In genomic region chr20:52192296-52193007, GRCh38 we compare ENCODE assay signal across 1 cellular context.
TF ChIP-seq lines count a peak whose summit lies in the region.

No MANE protein-coding gene starts in this region.

TF ChIP-seq in WTC11, 78 proteins besides CTCF, POLR2A, EP300 and RAD21 (continued from another document):
- TF ChIP-seq ARID4B (CRISPR knock-in tag; IDR thresholded peaks at IDR 0.05; ENCODE audit: borderline replicate concordance) (no peak), ZNF317 (CRISPR knock-in tag; IDR thresholded peaks at IDR 0.05; ENCODE audit: borderline replicate concordance, low read depth) (no peak), NR2C2 (CRISPR knock-in tag; IDR thresholded peaks at IDR 0.05) (no peak)
